Comparison of ENCODE assay signal across 13 cellular contexts in genomic region chr11:93524868-93525267, GRCh38. TPM values are rescaled to one million over a fixed set of nuclear protein-coding genes. Genes with fewer than 3 reads are reported as not detected.
A peak's percentile ranks its signal among the peaks of the same experiment; 100 is the strongest.
DNase-seq lines count a peak whose midpoint lies in the region; ATAC-seq, FAIRE-seq and TF ChIP-seq lines count a peak whose summit lies in the region.
"Had no signal": no experiment of that assay in that cellular context is flagged by ENCODE, and none has a peak within 500 bp of the region (broad histone marks: within the 10 kb centered on the region; RNA-seq: fewer than 3 reads in every experiment).

No MANE protein-coding gene starts in this region.

- H3K79me2 ChIP-seq in OCI-LY3 (ENCODE audit: low read length) = peaks cover 56% of the 10 kb centered on the region

- no peaks in the 10 kb centered on the region for H3K36me3 Mint-ChIP-seq in Calu3 (ENCODE audit: insufficient read depth, unreplicated experiment)

- peaks cover 0 to 63% of the 10 kb centered on the region in 2 donors for H3K4me1 ChIP-seq in right atrium auricular region
- peaks cover 16 to 90% (median 61%) of the 10 kb centered on the region in 9 donors for H3K4me1 ChIP-seq in heart right ventricle
- peaks cover 68% of the 10 kb centered on the region for H3K4me1 ChIP-seq in OCI-LY3 (ENCODE audit: low read length)
- H3K4me1 ChIP-seq in lower lobe of right lung = peaks cover 67% of the 10 kb centered on the region
- peaks cover 7 to 36% (median 17%) of the 10 kb centered on the region in 3 donors for H3K4me1 ChIP-seq in pancreas

- H3K9ac ChIP-seq in OCI-LY3 (ENCODE audit: low read length) = no peak overlapping the region

- H3K27ac ChIP-seq in right atrium auricular region (peak overlapping the region; percentile 10 to 32), heart right ventricle (peak overlapping the region in 5 of 10 donors; percentile 38 to 88 (median 42)), OCI-LY3 (ENCODE audit: low read length) (peak overlapping the region; percentile 75), lower lobe of right lung (no peak overlapping the region), pancreas (no peak overlapping the region)
- H3K27ac ChIP-seq: RWPE1 had no signal

- H3K27ac Mint-ChIP-seq in Calu3 (ENCODE audit: unreplicated experiment) = no peak overlapping the region

- no peak overlapping the region for H3K4me3 Mint-ChIP-seq in Calu3 (ENCODE audit: low read depth, unreplicated experiment)

- intact Hi-C loops in heart right ventricle (cut with DNase I) (no loop called here), lower lobe of right lung (cut with DNase I) (no loop called here), pancreas (cut with DNase I) (no loop called here), Calu3 (cut with micrococcal nuclease; ENCODE audit: unreplicated experiment) (no loop called here)

- peak overlapping the region; percentile 90 for H3K4me2 ChIP-seq in OCI-LY3 (ENCODE audit: low read length)

- H4K20me1 ChIP-seq in OCI-LY3 (ENCODE audit: insufficient read depth, low read length) = no peaks in the 10 kb centered on the region

- 77 to 83% methylated on average over 2 of the region's 2 CpGs for WGBS in heart right ventricle, 2 donors
- 93 to 94% methylated on average over 2 of the region's 2 CpGs for WGBS in pancreas, 2 donors

- no peaks in the 10 kb centered on the region for H3K9me3 Mint-ChIP-seq in Calu3 (ENCODE audit: low read depth, unreplicated experiment)

- no peaks in the 10 kb centered on the region for H3K36me3 ChIP-seq in right atrium auricular region
- H3K36me3 ChIP-seq in heart right ventricle = no peaks in the 10 kb centered on the region
- H3K36me3 ChIP-seq in OCI-LY3 (replicated peaks; ENCODE audit: low read depth, low read length) = peaks cover 7% of the 10 kb centered on the region
- H3K36me3 ChIP-seq in lower lobe of right lung = no peaks in the 10 kb centered on the region
- no peaks in the 10 kb centered on the region for H3K36me3 ChIP-seq in pancreas

- H3K27me3 ChIP-seq in right atrium auricular region (no peaks in the 10 kb centered on the region), heart right ventricle (no peaks in the 10 kb centered on the region), OCI-LY3 (ENCODE audit: low read depth, low read length) (no peaks in the 10 kb centered on the region), lower lobe of right lung (ENCODE audit: low read depth) (no peaks in the 10 kb centered on the region), pancreas (no peaks in the 10 kb centered on the region)

- H3K9me3 ChIP-seq in right atrium auricular region = no peaks in the 10 kb centered on the region
- no peaks in the 10 kb centered on the region for H3K9me3 ChIP-seq in heart right ventricle
- H3K9me3 ChIP-seq in OCI-LY3 (ENCODE audit: insufficient read depth, low read length) = no peaks in the 10 kb centered on the region
- H3K9me3 ChIP-seq in lower lobe of right lung = no peaks in the 10 kb centered on the region
- H3K9me3 ChIP-seq in pancreas = no peaks in the 10 kb centered on the region

- H3K4me3 ChIP-seq in right atrium auricular region = no peak overlapping the region
- H3K4me3 ChIP-seq in heart right ventricle = no peak overlapping the region
- no peak overlapping the region for H3K4me3 ChIP-seq in OCI-LY3 (ENCODE audit: low read length)
- no peak overlapping the region for H3K4me3 ChIP-seq in lower lobe of right lung
- no peak overlapping the region for H3K4me3 ChIP-seq in pancreas

- ATAC-seq in heart right ventricle = no peak
- peak; percentile 26 to 33 for ATAC-seq in lower lobe of right lung
- ATAC-seq in pancreas = no peak
- no peak for ATAC-seq in GM18861 (IDR thresholded peaks at IDR 0.05; ENCODE audit: unreplicated experiment)

- DNase-seq in right atrium auricular region (ENCODE audit: low spot score) (no peak), heart right ventricle (no peak), lower lobe of right lung (no peak), nucleus accumbens (lab: John Stamatoyannopoulos, UW) (no peak), pancreas (no peak), Calu3 (no peak)
- DNase-seq: activated naive CD4-positive, alpha-beta T cell treated with Interleukin-2 at 50 U/mL for 16 hours; NCI-H2081 treated with DMSO at 0.1 percent for 48 hours; NCI-H774; stimulated activated CD4-positive, alpha-beta T cell treated with anti-CD3 and anti-CD28 coated beads, Interleukin-12 subunit alpha, Interleukin-12 subunit beta, amount 100 ng/mL, for 4 hours had no signal

- peaks cover 25% of the 10 kb centered on the region for H3K4me1 Mint-ChIP-seq in Calu3 (ENCODE audit: low read depth, unreplicated experiment)

- FAIRE-seq in pancreas (lab: Jason Lieb, UNC) = no peak

- no peaks in the 10 kb centered on the region for H3K27me3 Mint-ChIP-seq in Calu3 (ENCODE audit: unreplicated experiment)

- CTCF ChIA-PET in Calu3 (lab: Charles Lee) = no interaction called here

- TF ChIP-seq CTCF in right atrium auricular region (IDR thresholded peaks at IDR 0.05) = no peak
- TF ChIP-seq CTCF in heart right ventricle (IDR thresholded peaks at IDR 0.05) = no peak
- TF ChIP-seq CTCF in OCI-LY3 (IDR thresholded peaks at IDR 0.05; ENCODE audit: low read depth, low read length) = no peak
- TF ChIP-seq CTCF in lower lobe of right lung (IDR thresholded peaks at IDR 0.05) = no peak
- no peak for TF ChIP-seq CTCF in pancreas (IDR thresholded peaks at IDR 0.05)
- TF ChIP-seq CTCF in Calu3 (IDR thresholded peaks at IDR 0.05; ENCODE audit: unreplicated experiment) = no peak

- no peak overlapping the region for H2AFZ ChIP-seq in OCI-LY3 (ENCODE audit: low read depth, low read length)

- BruUV-seq in Calu3 (replicated peaks; lab: Mats Ljungman, UMichigan) = no TSS peak

RNA-seq across cellular contexts. Expression of gene SMCO4, which starts 18.3 kb away (rescaled TPM):
- total RNA-seq in right atrium auricular region = 10 to 100 TPM; 37.6 to 79.8 TPM
- total RNA-seq in heart right ventricle = 10 to 100 TPM; 30.1 to 59.0 (median 44.8) TPM
- polyA plus RNA-seq in heart right ventricle = 10 to 100 TPM; 23.1 to 85.5 TPM
- total RNA-seq in lower lobe of right lung = 73.5 TPM
- 10 to 100 TPM; 16.0 to 31.8 (median 19.6) TPM for total RNA-seq in pancreas
- polyA plus RNA-seq in pancreas = 10 to 100 TPM; 15.6 to 41.8 TPM
- total RNA-seq in Calu3 (2022) = 16.4 and 22.9 TPM in 2 replicates

Comparison
In these comparisons a context has a peak if more than half of its experiments do, and no peak if none do; other contexts are left out.
1. H3K27ac ChIP-seq: peak in right atrium auricular region (2 of 2) and OCI-LY3 (single experiment); none in lower lobe of right lung (single experiment) and pancreas (0 of 4).
2. ATAC-seq: peak in lower lobe of right lung (2 of 2); none in heart right ventricle (0 of 8), pancreas (0 of 4) and GM18861 (single experiment).